1 cellular context compared by ENCODE assay signal in genomic region chr6:149719531-149719930, GRCh38.
TF ChIP-seq lines count a peak whose summit lies in the region.

No MANE protein-coding gene starts in this region.

TF ChIP-seq in WTC11, 78 proteins besides CTCF, POLR2A, EP300 and RAD21 (continued from another document):
- TF ChIP-seq ATF2 (CRISPR knock-in tag; IDR thresholded peaks at IDR 0.05; ENCODE audit: borderline replicate concordance, low read depth) (no peak), IRF2 (CRISPR knock-in tag; IDR thresholded peaks at IDR 0.05; ENCODE audit: borderline replicate concordance, low read depth) (no peak), NR2C2 (CRISPR knock-in tag; IDR thresholded peaks at IDR 0.05) (no peak), ZNF138 (CRISPR knock-in tag; conservative IDR thresholded peaks at IDR 0.05) (no peak), ELF4 (CRISPR knock-in tag; IDR thresholded peaks at IDR 0.05; ENCODE audit: low read depth) (no peak)
